Comparison of ENCODE assay signal across 1 cellular context in the genomic region with DNA sequence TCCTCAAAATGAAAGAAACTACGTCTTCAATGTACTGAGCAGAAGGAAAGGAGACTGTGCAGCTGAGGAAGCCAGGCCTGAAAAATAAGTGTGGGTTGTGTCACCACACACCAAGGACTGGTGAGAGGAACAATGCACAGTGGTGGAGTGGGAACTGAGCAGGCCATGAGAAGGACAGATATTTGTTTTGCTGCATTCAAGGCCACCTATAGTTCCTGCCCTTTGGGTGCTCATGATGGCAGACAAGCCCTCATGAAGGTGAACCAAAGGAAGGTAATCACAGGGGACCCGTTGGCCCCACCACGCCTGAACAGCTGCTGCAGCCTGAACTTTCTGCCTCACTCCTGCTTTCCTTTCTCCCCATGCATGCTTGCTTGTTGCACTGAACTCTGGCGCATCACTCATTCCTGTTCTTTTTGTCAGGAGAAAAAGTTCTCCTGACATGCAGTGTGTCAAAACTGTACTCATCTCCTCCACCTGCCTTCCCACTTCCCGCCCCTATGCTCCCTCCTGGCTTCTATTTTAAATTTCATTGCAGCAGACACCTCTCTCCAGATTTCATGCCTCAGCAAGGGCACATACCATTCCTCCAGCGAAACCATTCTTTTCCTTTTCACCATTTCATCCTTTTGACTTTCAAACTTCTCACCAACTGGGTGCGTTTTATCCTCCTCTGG.
TF ChIP-seq lines count a peak whose summit lies in the region.

No MANE protein-coding gene starts in this region.

TF ChIP-seq in HepG2, 621 proteins besides CTCF, POLR2A, EP300 and RAD21 (continued from another document and continues in another):
- TF ChIP-seq, protein P1, sequence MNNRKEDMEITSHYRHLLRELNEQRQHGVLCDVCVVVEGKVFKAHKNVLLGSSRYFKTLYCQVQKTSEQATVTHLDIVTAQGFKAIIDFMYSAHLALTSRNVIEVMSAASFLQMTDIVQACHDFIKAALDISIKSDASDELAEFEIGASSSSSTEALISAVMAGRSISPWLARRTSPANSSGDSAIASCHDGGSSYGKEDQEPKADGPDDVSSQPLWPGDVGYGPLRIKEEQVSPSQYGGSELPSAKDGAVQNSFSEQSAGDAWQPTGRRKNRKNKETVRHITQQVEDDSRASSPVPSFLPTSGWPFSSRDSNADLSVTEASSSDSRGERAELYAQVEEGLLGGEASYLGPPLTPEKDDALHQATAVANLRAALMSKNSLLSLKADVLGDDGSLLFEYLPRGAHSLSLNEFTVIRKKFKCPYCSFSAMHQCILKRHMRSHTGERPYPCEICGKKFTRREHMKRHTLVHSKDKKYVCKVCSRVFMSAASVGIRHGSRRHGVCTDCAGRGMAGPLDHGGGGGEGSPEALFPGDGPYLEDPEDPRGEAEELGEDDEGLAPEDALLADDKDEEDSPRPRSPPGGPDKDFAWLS (CRISPR knock-in tag; IDR thresholded peaks at IDR 0.05; ENCODE audit: borderline replicate concordance), result no peak
- TF ChIP-seq, protein P2, sequence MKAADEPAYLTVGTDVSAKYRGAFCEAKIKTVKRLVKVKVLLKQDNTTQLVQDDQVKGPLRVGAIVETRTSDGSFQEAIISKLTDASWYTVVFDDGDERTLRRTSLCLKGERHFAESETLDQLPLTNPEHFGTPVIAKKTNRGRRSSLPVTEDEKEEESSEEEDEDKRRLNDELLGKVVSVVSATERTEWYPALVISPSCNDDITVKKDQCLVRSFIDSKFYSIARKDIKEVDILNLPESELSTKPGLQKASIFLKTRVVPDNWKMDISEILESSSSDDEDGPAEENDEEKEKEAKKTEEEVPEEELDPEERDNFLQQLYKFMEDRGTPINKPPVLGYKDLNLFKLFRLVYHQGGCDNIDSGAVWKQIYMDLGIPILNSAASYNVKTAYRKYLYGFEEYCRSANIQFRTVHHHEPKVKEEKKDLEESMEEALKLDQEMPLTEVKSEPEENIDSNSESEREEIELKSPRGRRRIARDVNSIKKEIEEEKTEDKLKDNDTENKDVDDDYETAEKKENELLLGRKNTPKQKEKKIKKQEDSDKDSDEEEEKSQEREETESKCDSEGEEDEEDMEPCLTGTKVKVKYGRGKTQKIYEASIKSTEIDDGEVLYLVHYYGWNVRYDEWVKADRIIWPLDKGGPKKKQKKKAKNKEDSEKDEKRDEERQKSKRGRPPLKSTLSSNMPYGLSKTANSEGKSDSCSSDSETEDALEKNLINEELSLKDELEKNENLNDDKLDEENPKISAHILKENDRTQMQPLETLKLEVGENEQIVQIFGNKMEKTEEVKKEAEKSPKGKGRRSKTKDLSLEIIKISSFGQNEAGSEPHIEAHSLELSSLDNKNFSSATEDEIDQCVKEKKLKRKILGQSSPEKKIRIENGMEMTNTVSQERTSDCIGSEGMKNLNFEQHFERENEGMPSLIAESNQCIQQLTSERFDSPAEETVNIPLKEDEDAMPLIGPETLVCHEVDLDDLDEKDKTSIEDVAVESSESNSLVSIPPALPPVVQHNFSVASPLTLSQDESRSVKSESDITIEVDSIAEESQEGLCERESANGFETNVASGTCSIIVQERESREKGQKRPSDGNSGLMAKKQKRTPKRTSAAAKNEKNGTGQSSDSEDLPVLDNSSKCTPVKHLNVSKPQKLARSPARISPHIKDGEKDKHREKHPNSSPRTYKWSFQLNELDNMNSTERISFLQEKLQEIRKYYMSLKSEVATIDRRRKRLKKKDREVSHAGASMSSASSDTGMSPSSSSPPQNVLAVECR (CRISPR knock-in tag; IDR thresholded peaks at IDR 0.05; ENCODE audit: borderline replicate concordance), result 0 out of 2 replicates have a peak, but pooled peaks have one; percentile 25
- TF ChIP-seq THAP11 (CRISPR knock-in tag; IDR thresholded peaks at IDR 0.05), result peak; percentile 40; the same call in 1 of the 2 replicates
- TF ChIP-seq, protein P3, sequence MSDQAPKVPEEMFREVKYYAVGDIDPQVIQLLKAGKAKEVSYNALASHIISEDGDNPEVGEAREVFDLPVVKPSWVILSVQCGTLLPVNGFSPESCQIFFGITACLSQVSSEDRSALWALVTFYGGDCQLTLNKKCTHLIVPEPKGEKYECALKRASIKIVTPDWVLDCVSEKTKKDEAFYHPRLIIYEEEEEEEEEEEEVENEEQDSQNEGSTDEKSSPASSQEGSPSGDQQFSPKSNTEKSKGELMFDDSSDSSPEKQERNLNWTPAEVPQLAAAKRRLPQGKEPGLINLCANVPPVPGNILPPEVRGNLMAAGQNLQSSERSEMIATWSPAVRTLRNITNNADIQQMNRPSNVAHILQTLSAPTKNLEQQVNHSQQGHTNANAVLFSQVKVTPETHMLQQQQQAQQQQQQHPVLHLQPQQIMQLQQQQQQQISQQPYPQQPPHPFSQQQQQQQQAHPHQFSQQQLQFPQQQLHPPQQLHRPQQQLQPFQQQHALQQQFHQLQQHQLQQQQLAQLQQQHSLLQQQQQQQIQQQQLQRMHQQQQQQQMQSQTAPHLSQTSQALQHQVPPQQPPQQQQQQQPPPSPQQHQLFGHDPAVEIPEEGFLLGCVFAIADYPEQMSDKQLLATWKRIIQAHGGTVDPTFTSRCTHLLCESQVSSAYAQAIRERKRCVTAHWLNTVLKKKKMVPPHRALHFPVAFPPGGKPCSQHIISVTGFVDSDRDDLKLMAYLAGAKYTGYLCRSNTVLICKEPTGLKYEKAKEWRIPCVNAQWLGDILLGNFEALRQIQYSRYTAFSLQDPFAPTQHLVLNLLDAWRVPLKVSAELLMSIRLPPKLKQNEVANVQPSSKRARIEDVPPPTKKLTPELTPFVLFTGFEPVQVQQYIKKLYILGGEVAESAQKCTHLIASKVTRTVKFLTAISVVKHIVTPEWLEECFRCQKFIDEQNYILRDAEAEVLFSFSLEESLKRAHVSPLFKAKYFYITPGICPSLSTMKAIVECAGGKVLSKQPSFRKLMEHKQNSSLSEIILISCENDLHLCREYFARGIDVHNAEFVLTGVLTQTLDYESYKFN (CRISPR knock-in tag; conservative IDR thresholded peaks at IDR 0.05), result peak; percentile 39
- no peak for TF ChIP-seq DR1 (CRISPR knock-in tag; IDR thresholded peaks at IDR 0.05)
- TF ChIP-seq FOXO1 (CRISPR knock-in tag; IDR thresholded peaks at IDR 0.05), result 0 out of 2 replicates have a peak, but pooled peaks have one; percentile 49
- TF ChIP-seq NR2F2 (IDR thresholded peaks at IDR 0.05; ENCODE audit: borderline replicate concordance, low read depth), result no peak
- TF ChIP-seq SALL1 (CRISPR knock-in tag; IDR thresholded peaks at IDR 0.05), result peak; percentile 74
- TF ChIP-seq ZNF570 (CRISPR knock-in tag; IDR thresholded peaks at IDR 0.05; ENCODE audit: borderline replicate concordance), result no peak
- no peak for TF ChIP-seq ZNF746 (CRISPR knock-in tag; IDR thresholded peaks at IDR 0.05)
- TF ChIP-seq ZFY (CRISPR knock-in tag; IDR thresholded peaks at IDR 0.05), result peak; percentile 47
- 0 out of 2 replicates have a peak, but pooled peaks have one; percentile 44 for TF ChIP-seq ZNF879 (CRISPR knock-in tag; IDR thresholded peaks at IDR 0.05)
- no peak for TF ChIP-seq ZNF143 (CRISPR knock-in tag; IDR thresholded peaks at IDR 0.05)
- no peak for TF ChIP-seq ZNF446 (CRISPR knock-in tag; IDR thresholded peaks at IDR 0.05)
- TF ChIP-seq, protein P4, sequence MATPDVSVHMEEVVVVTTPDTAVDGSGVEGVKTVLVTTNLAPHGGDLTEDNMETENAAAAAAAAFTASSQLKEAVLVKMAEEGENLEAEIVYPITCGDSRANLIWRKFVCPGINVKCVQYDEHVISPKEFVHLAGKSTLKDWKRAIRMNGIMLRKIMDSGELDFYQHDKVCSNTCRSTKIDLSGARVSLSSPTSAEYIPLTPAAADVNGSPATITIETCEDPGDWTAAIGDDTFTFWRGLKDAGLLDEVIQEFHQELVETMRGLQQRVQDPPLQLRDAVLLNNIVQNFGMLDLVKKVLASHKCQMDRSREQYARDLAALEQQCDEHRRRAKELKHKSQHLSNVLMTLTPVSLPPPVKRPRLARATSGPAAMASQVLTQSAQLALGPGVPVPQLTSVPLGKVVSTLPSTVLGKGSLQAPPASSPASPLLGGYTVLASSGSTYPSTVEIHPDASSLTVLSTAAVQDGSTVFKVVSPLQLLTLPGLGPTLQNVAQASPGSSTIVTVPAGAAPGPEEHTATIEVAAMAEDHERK (CRISPR knock-in tag; IDR thresholded peaks at IDR 0.05; ENCODE audit: low read depth), result no peak
- no peak for TF ChIP-seq SOX6 (IDR thresholded peaks at IDR 0.05)
- TF ChIP-seq SOX6 (CRISPR knock-in tag; IDR thresholded peaks at IDR 0.05), result peak; percentile 61
- no peak for TF ChIP-seq GLI4 (CRISPR knock-in tag; IDR thresholded peaks at IDR 0.05; ENCODE audit: borderline replicate concordance)
- TF ChIP-seq SOX5 (CRISPR knock-in tag; IDR thresholded peaks at IDR 0.05; ENCODE audit: borderline replicate concordance), result peak; percentile 67
- no peak for TF ChIP-seq MZF1 (CRISPR knock-in tag; IDR thresholded peaks at IDR 0.05; ENCODE audit: borderline replicate concordance)
- no peak for TF ChIP-seq TCF7 (IDR thresholded peaks at IDR 0.05; ENCODE audit: low read depth)
- no peak for TF ChIP-seq ZNF557 (CRISPR knock-in tag; IDR thresholded peaks at IDR 0.05)
- 0 out of 2 replicates have a peak, but pooled peaks have one; percentile 34 for TF ChIP-seq SPEN (CRISPR knock-in tag; IDR thresholded peaks at IDR 0.05; ENCODE audit: low read depth)
- TF ChIP-seq FOXA1 (IDR thresholded peaks at IDR 0.05), result no peak
- TF ChIP-seq FOXA1 (CRISPR knock-in tag; IDR thresholded peaks at IDR 0.05), result peak; percentile 44
- TF ChIP-seq CEBPG (CRISPR knock-in tag; IDR thresholded peaks at IDR 0.05), result 0 out of 2 replicates have a peak, but pooled peaks have one; percentile 9
- TF ChIP-seq CBX5 (CRISPR knock-in tag; IDR thresholded peaks at IDR 0.05; ENCODE audit: borderline replicate concordance), result 0 out of 2 replicates have a peak, but pooled peaks have one; percentile 33
- no peak for TF ChIP-seq ZMYM2 (CRISPR knock-in tag; IDR thresholded peaks at IDR 0.05)
- no peak for TF ChIP-seq SOX13 (IDR thresholded peaks at IDR 0.05)
- peak in 1 of 2 experiments; percentile 77; a peak in 2 of 4 replicates for TF ChIP-seq SOX13 (CRISPR knock-in tag; conservative IDR thresholded peaks at IDR 0.05 in 1 of 2, IDR thresholded peaks at IDR 0.05 in 1 of 2)
- TF ChIP-seq ZNF75D (CRISPR knock-in tag; IDR thresholded peaks at IDR 0.05; ENCODE audit: borderline replicate concordance), result no peak
- 0 out of 2 replicates have a peak, but pooled peaks have one; percentile 30 for TF ChIP-seq FOXA3 (CRISPR knock-in tag; IDR thresholded peaks at IDR 0.05)
- no peak for TF ChIP-seq SMARCE1 (IDR thresholded peaks at IDR 0.05; ENCODE audit: borderline replicate concordance)
- TF ChIP-seq, protein P5, sequence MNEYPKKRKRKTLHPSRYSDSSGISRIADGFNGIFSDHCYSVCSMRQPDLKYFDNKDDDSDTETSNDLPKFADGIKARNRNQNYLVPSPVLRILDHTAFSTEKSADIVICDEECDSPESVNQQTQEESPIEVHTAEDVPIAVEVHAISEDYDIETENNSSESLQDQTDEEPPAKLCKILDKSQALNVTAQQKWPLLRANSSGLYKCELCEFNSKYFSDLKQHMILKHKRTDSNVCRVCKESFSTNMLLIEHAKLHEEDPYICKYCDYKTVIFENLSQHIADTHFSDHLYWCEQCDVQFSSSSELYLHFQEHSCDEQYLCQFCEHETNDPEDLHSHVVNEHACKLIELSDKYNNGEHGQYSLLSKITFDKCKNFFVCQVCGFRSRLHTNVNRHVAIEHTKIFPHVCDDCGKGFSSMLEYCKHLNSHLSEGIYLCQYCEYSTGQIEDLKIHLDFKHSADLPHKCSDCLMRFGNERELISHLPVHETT (CRISPR knock-in tag; conservative IDR thresholded peaks at IDR 0.05), result no peak
- TF ChIP-seq ZNF605 (CRISPR knock-in tag; IDR thresholded peaks at IDR 0.05), result 0 out of 2 replicates have a peak, but pooled peaks have one; percentile 46
- no peak for TF ChIP-seq DPF2 (CRISPR knock-in tag; IDR thresholded peaks at IDR 0.05; ENCODE audit: borderline replicate concordance, low read depth)
- TF ChIP-seq, protein P6, sequence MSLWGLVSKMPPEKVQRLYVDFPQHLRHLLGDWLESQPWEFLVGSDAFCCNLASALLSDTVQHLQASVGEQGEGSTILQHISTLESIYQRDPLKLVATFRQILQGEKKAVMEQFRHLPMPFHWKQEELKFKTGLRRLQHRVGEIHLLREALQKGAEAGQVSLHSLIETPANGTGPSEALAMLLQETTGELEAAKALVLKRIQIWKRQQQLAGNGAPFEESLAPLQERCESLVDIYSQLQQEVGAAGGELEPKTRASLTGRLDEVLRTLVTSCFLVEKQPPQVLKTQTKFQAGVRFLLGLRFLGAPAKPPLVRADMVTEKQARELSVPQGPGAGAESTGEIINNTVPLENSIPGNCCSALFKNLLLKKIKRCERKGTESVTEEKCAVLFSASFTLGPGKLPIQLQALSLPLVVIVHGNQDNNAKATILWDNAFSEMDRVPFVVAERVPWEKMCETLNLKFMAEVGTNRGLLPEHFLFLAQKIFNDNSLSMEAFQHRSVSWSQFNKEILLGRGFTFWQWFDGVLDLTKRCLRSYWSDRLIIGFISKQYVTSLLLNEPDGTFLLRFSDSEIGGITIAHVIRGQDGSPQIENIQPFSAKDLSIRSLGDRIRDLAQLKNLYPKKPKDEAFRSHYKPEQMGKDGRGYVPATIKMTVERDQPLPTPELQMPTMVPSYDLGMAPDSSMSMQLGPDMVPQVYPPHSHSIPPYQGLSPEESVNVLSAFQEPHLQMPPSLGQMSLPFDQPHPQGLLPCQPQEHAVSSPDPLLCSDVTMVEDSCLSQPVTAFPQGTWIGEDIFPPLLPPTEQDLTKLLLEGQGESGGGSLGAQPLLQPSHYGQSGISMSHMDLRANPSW (CRISPR knock-in tag; IDR thresholded peaks at IDR 0.05; ENCODE audit: borderline replicate concordance), result no peak
- TF ChIP-seq ZNF292 (CRISPR knock-in tag; IDR thresholded peaks at IDR 0.05; ENCODE audit: borderline replicate concordance, low read depth), result peak; percentile 48; the same call in 1 of the 2 replicates
- TF ChIP-seq ZNF776 (CRISPR knock-in tag; IDR thresholded peaks at IDR 0.05), result no peak
- no peak for TF ChIP-seq ZNF121 (CRISPR knock-in tag; IDR thresholded peaks at IDR 0.05)
- TF ChIP-seq ZNF136 (CRISPR knock-in tag; IDR thresholded peaks at IDR 0.05; ENCODE audit: low read depth), result no peak
- TF ChIP-seq, protein P7, sequence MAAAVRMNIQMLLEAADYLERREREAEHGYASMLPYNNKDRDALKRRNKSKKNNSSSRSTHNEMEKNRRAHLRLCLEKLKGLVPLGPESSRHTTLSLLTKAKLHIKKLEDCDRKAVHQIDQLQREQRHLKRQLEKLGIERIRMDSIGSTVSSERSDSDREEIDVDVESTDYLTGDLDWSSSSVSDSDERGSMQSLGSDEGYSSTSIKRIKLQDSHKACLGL (CRISPR knock-in tag; IDR thresholded peaks at IDR 0.05), result no peak
- TF ChIP-seq ZNF564 (CRISPR knock-in tag; IDR thresholded peaks at IDR 0.05), result no peak
- 0 out of 2 replicates have a peak, but pooled peaks have one; percentile 42 for TF ChIP-seq ZMYM3 (CRISPR knock-in tag; IDR thresholded peaks at IDR 0.05)
- no peak for TF ChIP-seq ZNF367 (CRISPR knock-in tag; IDR thresholded peaks at IDR 0.05; ENCODE audit: borderline replicate concordance)
- TF ChIP-seq ZNF430 (CRISPR knock-in tag; IDR thresholded peaks at IDR 0.05), result 0 out of 2 replicates have a peak, but pooled peaks have one; percentile 20
- TF ChIP-seq ETV5 (CRISPR knock-in tag; IDR thresholded peaks at IDR 0.05; ENCODE audit: borderline replicate concordance), result 0 out of 2 replicates have a peak, but pooled peaks have one; percentile 11
- TF ChIP-seq ZNF713 (CRISPR knock-in tag; IDR thresholded peaks at IDR 0.05), result 0 out of 2 replicates have a peak, but pooled peaks have one; percentile 50
- TF ChIP-seq RBAK (CRISPR knock-in tag; IDR thresholded peaks at IDR 0.05), result no peak
- TF ChIP-seq CBX1 (IDR thresholded peaks at IDR 0.05; ENCODE audit: low read depth), result no peak
- TF ChIP-seq YEATS2 (CRISPR knock-in tag; IDR thresholded peaks at IDR 0.05; ENCODE audit: borderline replicate concordance), result 0 out of 2 replicates have a peak, but pooled peaks have one; percentile 26
